Comparison of ENCODE assay signal across 7 cellular contexts in genomic region chr6:122530440-122531046, GRCh38. TPM values are rescaled to one million over a fixed set of nuclear protein-coding genes. Genes with fewer than 3 reads are reported as not detected.
DNase-seq lines count a peak whose midpoint lies in the region; TF ChIP-seq lines count a peak whose summit lies in the region.

No MANE protein-coding gene starts in this region.

- POLR2A ChIA-PET in GM10248 (lab: Yijun Ruan, JAX), result no interaction called here

- H3K27me3 ChIP-seq in GM23248 (replicated peaks; ENCODE audit: insufficient read depth), result peaks cover 9% of the 10 kb centered on the region

- intact Hi-C loops in activated T-helper 2 cell treated with anti-CD3 and anti-CD28 coated beads, Interferon-gamma antibody, Interleukin-2, Interleukin-4, amounts not matched to agents 10 μg/mL and 5 μg/mL and 100 μg/mL, durations not matched to agents 14 hours and 24 hours and 36 hours (cut with micrococcal nuclease), result loop anchor here (1.0 kb wide), 3 partner anchors 38 to 149 kb away; no protein-coding TSS in a partner anchor

- no peaks in the 10 kb centered on the region for H3K36me3 Mint-ChIP-seq in activated T-helper 2 cell treated with anti-CD3 and anti-CD28 coated beads, Interferon-gamma antibody, Interleukin-2, Interleukin-4, amounts not matched to agents 10 μg/mL and 5 μg/mL and 100 μg/mL, durations not matched to agents 14 hours and 24 hours and 36 hours (ENCODE audit: low read depth)
- H3K36me3 Mint-ChIP-seq in glutamatergic neuron (ENCODE audit: unreplicated experiment), result peaks cover 16% of the 10 kb centered on the region

- no peaks in the 10 kb centered on the region for H3K36me3 ChIP-seq in GM23248 (ENCODE audit: low read depth)

- H3K27me3 Mint-ChIP-seq in activated T-helper 2 cell treated with anti-CD3 and anti-CD28 coated beads, Interferon-gamma antibody, Interleukin-2, Interleukin-4, amounts not matched to agents 10 μg/mL and 5 μg/mL and 100 μg/mL, durations not matched to agents 14 hours and 24 hours and 36 hours (ENCODE audit: low read depth), result peaks cover 23% of the 10 kb centered on the region
- no peaks in the 10 kb centered on the region for H3K27me3 Mint-ChIP-seq in glutamatergic neuron (ENCODE audit: unreplicated experiment)

- no peaks in the 10 kb centered on the region for H4K20me1 ChIP-seq in GM23248 (ENCODE audit: insufficient read depth)

- H3F3A ChIP-seq in GM23248 (ENCODE audit: insufficient read depth), result no peaks in the 10 kb centered on the region

- H2AFZ ChIP-seq in GM23248, result no peak overlapping the region

- no peak overlapping the region for H3K4me3 ChIP-seq in GM23248

- 0% methylated on average over 1 of the region's 1 CpG for WGBS in GM23248 (ENCODE audit: low coverage in 1 of 2, low lambda C conversion rate in 2 of 2, missing lambda C conversion rate in 2 of 2), 2 experiments

- DNase-seq in GM10248 (ENCODE audit: extremely low spot score), result peak; percentile 39
- DNase-seq in GM23248, result peak; percentile 77
- DNase-seq in KG1 (lab: John Stamatoyannopoulos, UW), result peak; percentile 73
- peak; percentile 93 for DNase-seq in OCI-M1 (lab: John Stamatoyannopoulos, UW)
- DNase-seq in activated T-helper 2 cell treated with anti-CD3 and anti-CD28 coated beads, Interferon-gamma antibody, Interleukin-2, Interleukin-4, amounts not matched to agents 10 μg/mL and 5 μg/mL and 100 μg/mL, durations not matched to agents 14 hours and 24 hours and 36 hours (ENCODE audit: low spot score), result peak; percentile 31
- DNase-seq in glutamatergic neuron, result peak; percentile 19
- DNase-seq in renal cortical epithelial cell (ENCODE audit: low read depth), result peak; percentile 73

- no peak overlapping the region for H3K4me2 ChIP-seq in GM23248 (ENCODE audit: unreplicated experiment)

- in situ Hi-C loops in GM23248 (cut with MboI), result no loop called here

- no peak overlapping the region for H3K27ac Mint-ChIP-seq in activated T-helper 2 cell treated with anti-CD3 and anti-CD28 coated beads, Interferon-gamma antibody, Interleukin-2, Interleukin-4, amounts not matched to agents 10 μg/mL and 5 μg/mL and 100 μg/mL, durations not matched to agents 14 hours and 24 hours and 36 hours
- H3K27ac Mint-ChIP-seq in glutamatergic neuron (ENCODE audit: unreplicated experiment), result no peak overlapping the region

- H3K4me3 Mint-ChIP-seq in activated T-helper 2 cell treated with anti-CD3 and anti-CD28 coated beads, Interferon-gamma antibody, Interleukin-2, Interleukin-4, amounts not matched to agents 10 μg/mL and 5 μg/mL and 100 μg/mL, durations not matched to agents 14 hours and 24 hours and 36 hours (ENCODE audit: low read depth), result no peak overlapping the region
- no peak overlapping the region for H3K4me3 Mint-ChIP-seq in glutamatergic neuron (ENCODE audit: unreplicated experiment)

- no peak overlapping the region for H3K9ac ChIP-seq in GM23248

- TF ChIP-seq CTCF in GM10248 (IDR thresholded peaks at IDR 0.05; ENCODE audit: control extremely low read depth, extremely low read depth, low read depth, missing control alignments), result peak; percentile 88
- TF ChIP-seq CTCF in glutamatergic neuron (IDR thresholded peaks at IDR 0.05; ENCODE audit: partially characterized antibody, unreplicated experiment), result peak; percentile 73

- CTCF ChIA-PET in GM10248 (lab: Yijun Ruan, JAX), result interaction anchor here (0.6 to 7.0 kb wide), 36 partner anchors 8 to 1100 kb away, joined by 3 to 241 read pairs (median 5); partner anchors contain the start of genes PKIB and SERINC1

- no peak overlapping the region for H3K27ac ChIP-seq in GM23248

- no peaks in the 10 kb centered on the region for H3K9me3 ChIP-seq in GM23248 (ENCODE audit: low read depth)

- no peaks in the 10 kb centered on the region for H3K79me2 ChIP-seq in GM23248 (ENCODE audit: insufficient read depth)

- peaks cover 3% of the 10 kb centered on the region for H3K4me1 Mint-ChIP-seq in activated T-helper 2 cell treated with anti-CD3 and anti-CD28 coated beads, Interferon-gamma antibody, Interleukin-2, Interleukin-4, amounts not matched to agents 10 μg/mL and 5 μg/mL and 100 μg/mL, durations not matched to agents 14 hours and 24 hours and 36 hours (ENCODE audit: low read depth)
- H3K4me1 Mint-ChIP-seq in glutamatergic neuron (ENCODE audit: low read depth, unreplicated experiment), result peaks cover 7% of the 10 kb centered on the region

- H3K4me1 ChIP-seq in GM23248 (ENCODE audit: insufficient read depth), result no peaks in the 10 kb centered on the region

- H3K9me2 ChIP-seq in GM23248 (ENCODE audit: insufficient read depth), result no peaks in the 10 kb centered on the region

- H3K9me3 Mint-ChIP-seq in activated T-helper 2 cell treated with anti-CD3 and anti-CD28 coated beads, Interferon-gamma antibody, Interleukin-2, Interleukin-4, amounts not matched to agents 10 μg/mL and 5 μg/mL and 100 μg/mL, durations not matched to agents 14 hours and 24 hours and 36 hours, result no peaks in the 10 kb centered on the region
- H3K9me3 Mint-ChIP-seq in glutamatergic neuron (ENCODE audit: unreplicated experiment), result peaks cover 7% of the 10 kb centered on the region

RNA-seq across cellular contexts. Expression of gene SERINC1, which starts 58.9 kb away (rescaled TPM):
- total RNA-seq in GM23248 (2014; rRNA removed; shearing (Covaris generic)), result 346 and 367 TPM in 2 replicates
- 243 and 249 TPM in 2 replicates for polyA plus RNA-seq in GM23248 (2016; fragmentation: Nextera tagmentation; extraction: Ambion mirVana)
- total RNA-seq in activated T-helper 2 cell treated with anti-CD3 and anti-CD28 coated beads, Interferon-gamma antibody, Interleukin-2, Interleukin-4, amounts not matched to agents 10 μg/mL and 5 μg/mL and 100 μg/mL, durations not matched to agents 14 hours and 24 hours and 36 hours, result 44.0 and 46.4 TPM in 2 replicates
- 300 TPM for total RNA-seq in glutamatergic neuron (ENCODE audit: unreplicated experiment)
- total RNA-seq in renal cortical epithelial cell, result 314 and 392 TPM in 2 replicates

Comparison
In these comparisons a context has a peak if more than half of its experiments do, and no peak if none do; other contexts are left out.
1. DNase-seq: peak in every context shown above with its lines; median percentile 93 in OCI-M1; 77 in GM23248; 73 in KG1; 73 in renal cortical epithelial cell; 39 in GM10248; 31 in activated T-helper 2 cell treated with anti-CD3 and anti-CD28 coated beads, Interferon-gamma antibody, Interleukin-2, Interleukin-4, amounts not matched to agents 10 μg/mL and 5 μg/mL and 100 μg/mL, durations not matched to agents 14 hours and 24 hours and 36 hours; 19 in glutamatergic neuron.